1 cellular context compared by ENCODE assay signal in genomic region chr10:19789607-19790006, GRCh38.
TF ChIP-seq lines count a peak whose summit lies in the region.

No MANE protein-coding gene starts in this region.

TF ChIP-seq in H1, 55 proteins besides CTCF, POLR2A, EP300 and RAD21:
- no peak for TF ChIP-seq YY1 (IDR thresholded peaks at IDR 0.05; ENCODE audit: low read depth, low read length)
- no peak for TF ChIP-seq JUND (IDR thresholded peaks at IDR 0.05; ENCODE audit: low read length)
- TF ChIP-seq SP2 (IDR thresholded peaks at IDR 0.05; ENCODE audit: low read length) = no peak
- TF ChIP-seq CHD2 (IDR thresholded peaks at IDR 0.05; ENCODE audit: low read length) = no peak
- no peak for TF ChIP-seq TEAD4 (IDR thresholded peaks at IDR 0.05; ENCODE audit: low read depth, low read length)
- TF ChIP-seq ASH2L (IDR thresholded peaks at IDR 0.05; ENCODE audit: low read length) = no peak
- TF ChIP-seq SIRT6 (IDR thresholded peaks at IDR 0.05; ENCODE audit: low read length) = no peak
- no peak for TF ChIP-seq SP4 (IDR thresholded peaks at IDR 0.05; ENCODE audit: low read length)
- TF ChIP-seq CREB1 (IDR thresholded peaks at IDR 0.05) = no peak
- TF ChIP-seq USF2 (IDR thresholded peaks at IDR 0.05; ENCODE audit: low read length) = no peak
- no peak for TF ChIP-seq BACH1 (IDR thresholded peaks at IDR 0.05; ENCODE audit: low read length)
- TF ChIP-seq EZH2 (IDR thresholded peaks at IDR 0.05; ENCODE audit: low read depth, low read length, severe bottlenecking) = no peak
- no peak for TF ChIP-seq SRF (IDR thresholded peaks at IDR 0.05; ENCODE audit: low read depth, low read length)
- TF ChIP-seq RNF2 (IDR thresholded peaks at IDR 0.05; ENCODE audit: borderline replicate concordance, low read depth, low read length, missing control alignments, poor library complexity, severe bottlenecking) = no peak
- no peak for TF ChIP-seq GABPA (IDR thresholded peaks at IDR 0.05; ENCODE audit: borderline replicate concordance, insufficient read depth, low read length)
- no peak for TF ChIP-seq CHD7 (IDR thresholded peaks at IDR 0.05; ENCODE audit: insufficient replicate concordance, low read length)
- TF ChIP-seq SP1 (IDR thresholded peaks at IDR 0.05; ENCODE audit: low read depth, low read length) = no peak
- TF ChIP-seq MAX (IDR thresholded peaks at IDR 0.05) = no peak
- no peak for TF ChIP-seq GTF2F1 (IDR thresholded peaks at IDR 0.05; ENCODE audit: borderline replicate concordance, low read depth, low read length)
TF ChIP-seq in H1: peak in this region for 0.
